7 cellular contexts compared by ENCODE assay signal in the genomic region with DNA sequence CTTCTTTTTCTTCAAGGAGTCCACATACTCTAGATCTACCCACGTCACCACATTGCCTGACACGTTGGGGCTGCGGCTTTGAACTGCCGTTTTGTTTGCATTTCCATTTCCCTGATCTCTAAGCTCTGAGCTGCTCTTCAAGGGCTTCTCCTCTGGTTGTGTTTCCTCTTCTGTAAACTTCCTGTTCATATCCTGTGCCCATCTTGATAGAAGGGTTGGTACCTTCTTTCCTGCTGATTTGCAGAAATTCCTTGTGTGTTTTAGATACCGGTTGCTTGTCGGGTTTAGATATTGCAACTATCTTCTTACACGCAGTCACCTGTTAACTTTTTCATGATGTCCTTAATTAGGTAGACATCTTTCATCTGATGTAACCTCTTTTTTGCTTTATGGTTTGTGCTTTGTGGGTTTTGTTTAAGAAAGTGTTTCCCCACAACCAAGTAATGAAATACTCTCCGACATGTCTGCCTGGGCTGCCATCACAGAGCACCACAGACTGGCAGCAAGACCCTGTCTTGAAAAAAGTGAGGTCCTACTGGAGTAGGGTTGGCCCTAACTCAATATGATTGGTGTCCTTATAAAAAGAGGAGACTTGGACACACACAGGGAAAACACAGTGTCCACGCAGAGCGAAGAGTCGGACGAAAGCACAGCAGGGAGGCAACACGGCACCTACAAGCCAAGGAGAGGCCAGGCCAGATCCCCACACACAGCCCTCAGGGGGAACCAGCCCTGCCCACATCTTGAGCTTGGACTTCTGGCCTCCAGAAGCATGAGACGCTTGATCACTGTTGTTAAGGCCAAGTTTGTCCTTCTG.
DNase-seq lines count a peak whose midpoint lies in the region; ATAC-seq and TF ChIP-seq lines count a peak whose summit lies in the region.

No MANE protein-coding gene starts in this region.

- H3K4me3 Mint-ChIP-seq in stimulated activated memory B cell treated with anti-CD40 and anti-IgM and Interleukin-4, amounts not matched to agents 10 μg/mL and 1 μg/mL and 100 μg/mL, for 72 hours: no peak overlapping the region

- peaks cover 52% of the 10 kb centered on the region for H3K36me3 Mint-ChIP-seq in stimulated activated memory B cell treated with anti-CD40 and anti-IgM and Interleukin-4, amounts not matched to agents 10 μg/mL and 1 μg/mL and 100 μg/mL, for 72 hours

- no peak for ATAC-seq in stimulated activated memory B cell treated with anti-CD40 and anti-IgM and Interleukin-4, amounts not matched to agents 10 μg/mL and 1 μg/mL and 100 μg/mL, for 72 hours
- ATAC-seq in HG03432 (IDR thresholded peaks at IDR 0.05; ENCODE audit: unreplicated experiment): no peak

- H3K4me3 ChIP-seq in fibroblast of villous mesenchyme (ENCODE audit: low read depth, low read length): no peak overlapping the region

- H3K9me3 Mint-ChIP-seq in stimulated activated memory B cell treated with anti-CD40 and anti-IgM and Interleukin-4, amounts not matched to agents 10 μg/mL and 1 μg/mL and 100 μg/mL, for 72 hours: peaks cover 17% of the 10 kb centered on the region

- peaks cover 9% of the 10 kb centered on the region for H3K4me1 Mint-ChIP-seq in stimulated activated memory B cell treated with anti-CD40 and anti-IgM and Interleukin-4, amounts not matched to agents 10 μg/mL and 1 μg/mL and 100 μg/mL, for 72 hours

- H3K27ac Mint-ChIP-seq in stimulated activated memory B cell treated with anti-CD40 and anti-IgM and Interleukin-4, amounts not matched to agents 10 μg/mL and 1 μg/mL and 100 μg/mL, for 72 hours: peak overlapping the region; percentile 2

- H3K27me3 Mint-ChIP-seq in stimulated activated memory B cell treated with anti-CD40 and anti-IgM and Interleukin-4, amounts not matched to agents 10 μg/mL and 1 μg/mL and 100 μg/mL, for 72 hours: no peaks in the 10 kb centered on the region

- DNase-seq in NAMALWA (ENCODE audit: low spot score): peak; percentile 28
- DNase-seq in activated CD4-positive, alpha-beta T cell treated with anti-CD3 and anti-CD28 coated beads, Interleukin-2, amount 50 U/mL, for 4 hours: peak; percentile 55 to 56
- peak; percentile 45 for DNase-seq in fibroblast of villous mesenchyme (ENCODE audit: low read depth)
- DNase-seq in NCI-H2227 treated with DMSO at 0.1 percent for 48 hours (lab: John Stamatoyannopoulos, UW): no peak
- no peak for DNase-seq in NCI-H2081 (lab: John Stamatoyannopoulos, UW)

- no peak for TF ChIP-seq CTCF in fibroblast of villous mesenchyme (IDR thresholded peaks at IDR 0.05; ENCODE audit: insufficient read depth, low read depth, low read length)

Comparison
In these comparisons a context has a peak if more than half of its experiments do, and no peak if none do; other contexts are left out.
1. DNase-seq: peak in NAMALWA (single experiment), activated CD4-positive, alpha-beta T cell treated with anti-CD3 and anti-CD28 coated beads, Interleukin-2, amount 50 U/mL, for 4 hours (2 of 2) and fibroblast of villous mesenchyme (single experiment); none in NCI-H2227 treated with DMSO at 0.1 percent for 48 hours (single experiment) and NCI-H2081 (0 of 2).